In genomic region chr5:179152941-179153340, GRCh38 we compare ENCODE assay signal across 22 cellular contexts.
DNase-seq lines count a peak whose midpoint lies in the region; ATAC-seq and TF ChIP-seq lines count a peak whose summit lies in the region.
"Had no signal": no experiment of that assay in that cellular context is flagged by ENCODE, and none has a peak within 500 bp of the region (broad histone marks: within the 10 kb centered on the region; RNA-seq: fewer than 3 reads in every experiment).

No MANE protein-coding gene starts in this region.

- H3K4me2 ChIP-seq in SK-N-SH = no peak overlapping the region
- H3K4me2 ChIP-seq: BLaER1 treated with 17β-estradiol and CSF1 and Interleukin-3, amounts not matched to agents 10 nM and 100 nM had no signal

- H4K20me1 ChIP-seq in SK-N-SH (ENCODE audit: insufficient read depth) = no peaks in the 10 kb centered on the region
- H4K20me1 ChIP-seq: BLaER1 treated with 17β-estradiol and CSF1 and Interleukin-3, amounts not matched to agents 10 nM and 100 nM had no signal

- no peak overlapping the region for H3K4me3 Mint-ChIP-seq in chondrocyte (ENCODE audit: unreplicated experiment)
- H3K4me3 Mint-ChIP-seq: CD8-positive, alpha-beta T cell; H9; HFFc6 had no signal

- no peaks in the 10 kb centered on the region for H3K9me3 ChIP-seq in left lung
- no peaks in the 10 kb centered on the region for H3K9me3 ChIP-seq in tibial artery
- H3K9me3 ChIP-seq in SK-N-SH = no peaks in the 10 kb centered on the region
- H3K9me3 ChIP-seq: BLaER1 treated with 17β-estradiol and CSF1 and Interleukin-3, amounts not matched to agents 10 nM and 100 nM; MG63 had no signal

- 56% methylated on average over 8 of the region's 15 CpGs for WGBS in SK-N-SH (ENCODE audit: low lambda C conversion rate)

- intact Hi-C loops in left lung (cut with DNase I) (no loop called here), tibial artery (cut with DNase I; ENCODE audit: low total_unique reads) (no loop called here)

- H3K27me3 Mint-ChIP-seq in chondrocyte (ENCODE audit: low read depth) = no peaks in the 10 kb centered on the region

- H3K27me3 ChIP-seq in left lung (peaks cover 0 to 8% of the 10 kb centered on the region in 2 donors), tibial artery (no peaks in the 10 kb centered on the region), SK-N-SH (ENCODE audit: insufficient read depth) (no peaks in the 10 kb centered on the region)
- H3K27me3 ChIP-seq: BLaER1 treated with 17β-estradiol and CSF1 and Interleukin-3, amounts not matched to agents 10 nM and 100 nM; MG63 had no signal

- H3K79me2 ChIP-seq in SK-N-SH (ENCODE audit: insufficient read depth) = no peaks in the 10 kb centered on the region

- TF ChIP-seq RAD21 in SK-N-SH (IDR thresholded peaks at IDR 0.05; ENCODE audit: low read length) = no peak

- POLR2A ChIA-PET in SK-N-SH (lab: Yijun Ruan, JAX) = no interaction called here

- H3F3A ChIP-seq in SK-N-SH (replicated peaks; ENCODE audit: insufficient read depth) = no peaks in the 10 kb centered on the region

- H3K27ac Mint-ChIP-seq in chondrocyte (ENCODE audit: unreplicated experiment) = no peak overlapping the region
- H3K27ac Mint-ChIP-seq: CD8-positive, alpha-beta T cell; HFFc6 had no signal

- ATAC-seq in left lung = no peak
- ATAC-seq: CD8-positive, alpha-beta T cell; HepG2; K562 had no signal

- no peak overlapping the region for H3K9ac ChIP-seq in SK-N-SH
- H3K9ac ChIP-seq: BLaER1 treated with 17β-estradiol and CSF1 and Interleukin-3, amounts not matched to agents 10 nM and 100 nM; GM23248 had no signal

- no peak for TF ChIP-seq EP300 in SK-N-SH (IDR thresholded peaks at IDR 0.05; ENCODE audit: borderline replicate concordance in 1 of 2, low read depth in 1 of 2, low read length in 1 of 2)

- peaks cover 4% of the 10 kb centered on the region for H3K36me3 Mint-ChIP-seq in chondrocyte (ENCODE audit: low read depth)
- H3K36me3 Mint-ChIP-seq: CD8-positive, alpha-beta T cell had no signal

- no peak overlapping the region for H2AFZ ChIP-seq in SK-N-SH (ENCODE audit: low read depth)
- H2AFZ ChIP-seq: GM23248 had no signal

- H3K9me2 ChIP-seq in SK-N-SH = no peaks in the 10 kb centered on the region

- no peak for TF ChIP-seq CTCF in chondrocyte (IDR thresholded peaks at IDR 0.05)
- TF ChIP-seq CTCF in left lung (IDR thresholded peaks at IDR 0.05) = no peak
- TF ChIP-seq CTCF in tibial artery (IDR thresholded peaks at IDR 0.05) = no peak
- TF ChIP-seq CTCF in SK-N-SH (IDR thresholded peaks at IDR 0.05) = no peak

- no peaks in the 10 kb centered on the region for H3K4me1 Mint-ChIP-seq in chondrocyte (ENCODE audit: low read depth)

- peak; percentile 46 for DNase-seq in activated effector memory CD4-positive, alpha-beta T cell treated with anti-CD3 and anti-CD28 coated beads, Interleukin-2, amount 50 U/mL, for 16 hours
- no peak for DNase-seq in activated effector memory CD4-positive, alpha-beta T cell treated with Interleukin-2 at 50 U/mL for 16 hours
- peak; percentile 50 for DNase-seq in chondrocyte (ENCODE audit: low spot score)
- DNase-seq in left lung = peak; percentile 28 to 55
- peak; percentile 15 to 45 for DNase-seq in tibial artery
- DNase-seq in dedifferentiated amniotic fluid mesenchymal stem cell (ENCODE audit: extremely low spot score) = no peak
- no peak for DNase-seq in SK-N-SH
- DNase-seq: 8988T; CD8-positive, alpha-beta T cell; GM23248; H9; HFFc6; MG63; NCI-H1417; NCI-H1694 treated with DMSO at 0.1 percent for 48 hours; NCI-H446; NCI-H526; SIG-M5 had no signal

- H3K4me1 ChIP-seq in left lung = no peaks in the 10 kb centered on the region
- no peaks in the 10 kb centered on the region for H3K4me1 ChIP-seq in tibial artery
- peaks cover 0 to 14% of the 10 kb centered on the region in 2 experiments; a peak in 1 of 4 replicates for H3K4me1 ChIP-seq in SK-N-SH (ENCODE audit: control insufficient read depth in 1 of 2, insufficient read depth in 2 of 2, low read depth in 1 of 2, low read length in 1 of 2)

- H3K27ac ChIP-seq in left lung = no peak overlapping the region
- H3K27ac ChIP-seq in tibial artery = no peak overlapping the region
- no peak overlapping the region for H3K27ac ChIP-seq in SK-N-SH (ENCODE audit: low read depth in 2 of 2, low read length in 1 of 2)
- H3K27ac ChIP-seq: BLaER1 treated with 17β-estradiol and CSF1 and Interleukin-3, amounts not matched to agents 10 nM and 100 nM; GM23248; HL-60 had no signal

- peaks cover 0 to 12% of the 10 kb centered on the region in 2 donors for H3K36me3 ChIP-seq in left lung
- H3K36me3 ChIP-seq in tibial artery = peaks cover 8 to 55% (median 32%) of the 10 kb centered on the region in 3 donors
- H3K36me3 ChIP-seq in SK-N-SH (replicated peaks in 1 of 2; ENCODE audit: control insufficient read depth in 1 of 2, insufficient read depth in 2 of 2, low read length in 1 of 2) = no peaks in the 10 kb centered on the region
- H3K36me3 ChIP-seq: BLaER1 treated with 17β-estradiol and CSF1 and Interleukin-3, amounts not matched to agents 10 nM and 100 nM had no signal

- CTCF ChIA-PET in SK-N-SH (lab: Yijun Ruan, JAX) = interaction anchor here (1.0 kb wide), 1 partner anchor 8 kb away, joined by 3 read pairs; no protein-coding TSS in a partner anchor

- H3K4me3 ChIP-seq in left lung (no peak overlapping the region), tibial artery (no peak overlapping the region), SK-N-SH (ENCODE audit: low read depth in 2 of 2, low read length in 1 of 2) (no peak overlapping the region)
- H3K4me3 ChIP-seq: BLaER1 treated with 17β-estradiol and CSF1 and Interleukin-3, amounts not matched to agents 10 nM and 100 nM; GM23248; K562; MG63 had no signal

- no peaks in the 10 kb centered on the region for H3K9me3 Mint-ChIP-seq in chondrocyte (ENCODE audit: low read depth)
- H3K9me3 Mint-ChIP-seq: CD8-positive, alpha-beta T cell; HFFc6 had no signal

TF ChIP-seq in SK-N-SH, 30 proteins besides CTCF, POLR2A, EP300 and RAD21:
- TF ChIP-seq GATA2 (CRISPR knock-in tag; IDR thresholded peaks at IDR 0.05) = no peak

Comparison
In these comparisons a context has a peak if more than half of its experiments do, and no peak if none do; other contexts are left out.
1. DNase-seq: peak in activated effector memory CD4-positive, alpha-beta T cell treated with anti-CD3 and anti-CD28 coated beads, Interleukin-2, amount 50 U/mL, for 16 hours (single experiment), chondrocyte (single experiment), left lung (2 of 2) and tibial artery (2 of 2); none in activated effector memory CD4-positive, alpha-beta T cell treated with Interleukin-2 at 50 U/mL for 16 hours (single experiment), dedifferentiated amniotic fluid mesenchymal stem cell (single experiment) and SK-N-SH (single experiment).